ENCODE assay signal across 18 cellular contexts in genomic region chr22:45550416-45550815, GRCh38. TPM values are rescaled to one million over a fixed set of nuclear protein-coding genes. Genes with fewer than 3 reads are reported as not detected.
A peak's percentile ranks its signal among the peaks of the same experiment; 100 is the strongest.
DNase-seq lines count a peak whose midpoint lies in the region; ATAC-seq and TF ChIP-seq lines count a peak whose summit lies in the region.
"Had no signal": no experiment of that assay in that cellular context is flagged by ENCODE, and none has a peak within 500 bp of the region (broad histone marks: within the 10 kb centered on the region; RNA-seq: fewer than 3 reads in every experiment).

No MANE protein-coding gene starts in this region.

- DNase-seq in ascending aorta (ENCODE audit: low spot score in 2 of 2) (no peak), esophagus squamous epithelium (lab: John Stamatoyannopoulos, UW) (no peak), posterior vena cava (ENCODE audit: low spot score) (peak; percentile 66), upper lobe of right lung (no peak), NCI-H2107 (lab: John Stamatoyannopoulos, UW) (no peak), retina (no peak)
- no peak for DNase-seq in stimulated activated naive CD4-positive, alpha-beta T cell (lab: John Stamatoyannopoulos, UW)
- DNase-seq: activated naive CD8-positive, alpha-beta T cell treated with anti-CD3 and anti-CD28 coated beads for 36 hours; AML-193; body of pancreas; cortex of kidney; NCI-H187 treated with DMSO at 0.1 percent for 48 hours; NCI-H446; T1000 had no signal

- TF ChIP-seq CTCF in ascending aorta (IDR thresholded peaks at IDR 0.05), result no peak
- TF ChIP-seq CTCF in esophagus squamous epithelium (IDR thresholded peaks at IDR 0.05), result no peak
- no peak for TF ChIP-seq CTCF in upper lobe of right lung (IDR thresholded peaks at IDR 0.05)

- H3K36me3 ChIP-seq in ascending aorta (no peaks in the 10 kb centered on the region), esophagus squamous epithelium (peaks cover 3 to 31% (median 4%) of the 10 kb centered on the region in 3 donors), upper lobe of right lung (no peaks in the 10 kb centered on the region)

- H3K27me3 ChIP-seq in ascending aorta (no peaks in the 10 kb centered on the region), esophagus squamous epithelium (no peaks in the 10 kb centered on the region), upper lobe of right lung (no peaks in the 10 kb centered on the region)
- H3K27me3 ChIP-seq: body of pancreas, foreskin keratinocyte had no signal

- H3K27ac ChIP-seq in ascending aorta, result peak overlapping the region; percentile 94 to 97
- peak overlapping the region; percentile 87 to 96 (median 94) for H3K27ac ChIP-seq in esophagus squamous epithelium
- peak overlapping the region; percentile 80 for H3K27ac ChIP-seq in upper lobe of right lung
- H3K27ac ChIP-seq: KMS-11 had no signal

- WGBS in esophagus squamous epithelium, 2 donors, result 90% methylated on average over 2 of the region's 14 CpGs; no CpG with 5 or more reads in 1 of the 2 donors

- H3K4me1 ChIP-seq in ascending aorta (peaks cover 29 to 62% of the 10 kb centered on the region in 2 donors), esophagus squamous epithelium (peaks cover 58 to 74% (median 64%) of the 10 kb centered on the region in 3 donors), upper lobe of right lung (peaks cover 28% of the 10 kb centered on the region)

- H3K4me3 ChIP-seq in ascending aorta, result no peak overlapping the region
- no peak overlapping the region for H3K4me3 ChIP-seq in esophagus squamous epithelium
- H3K4me3 ChIP-seq in upper lobe of right lung, result no peak overlapping the region
- H3K4me3 ChIP-seq: body of pancreas had no signal

- H3K9me3 ChIP-seq in ascending aorta, result no peaks in the 10 kb centered on the region
- H3K9me3 ChIP-seq in esophagus squamous epithelium, result no peaks in the 10 kb centered on the region
- no peaks in the 10 kb centered on the region for H3K9me3 ChIP-seq in upper lobe of right lung
- H3K9me3 ChIP-seq: body of pancreas had no signal

- no peak for ATAC-seq in upper lobe of right lung
- ATAC-seq: activated CD4-positive, CD25-positive, alpha-beta regulatory T cell treated with anti-CD3 and anti-CD28 coated beads, Interleukin-2, amount 50 U/mL, for 24 hours; body of pancreas had no signal

- no peak for TF ChIP-seq POLR2A in esophagus squamous epithelium (IDR thresholded peaks at IDR 0.05)

- intact Hi-C loops in ascending aorta (cut with DNase I) (loop anchor here (5.0 to 10.0 kb wide), 2 partner anchors 218 to 386 kb away; partner anchors contain the start of gene NUP50), esophagus squamous epithelium (cut with DNase I) (no loop called here), posterior vena cava (cut with DNase I) (loop anchor here (5.0 kb wide), 2 partner anchors 103 to 283 kb away; no protein-coding TSS in a partner anchor), upper lobe of right lung (cut with DNase I) (no loop called here)

RNA-seq across cellular contexts. Expression of gene FBLN1, which starts 47.7 kb away (rescaled TPM):
- 580 TPM for total RNA-seq in ascending aorta
- total RNA-seq in esophagus squamous epithelium, result 100 to 1,000 TPM in 2 of 4 donors, 10 to 100 TPM in 2; 33.7 to 546 (median 86.3) TPM
- total RNA-seq in posterior vena cava, result 1,000 to 10,000 TPM in 1 of 2 donors, 100 to 1,000 TPM in 1; 608 to 1,210 TPM
- 272 TPM for total RNA-seq in upper lobe of right lung
- total RNA-seq: activated CD8-positive, alpha-beta memory T cell treated with anti-CD3 and anti-CD28 coated beads for 36 hours had no signal

Comparison
In these comparisons a context has a peak if more than half of its experiments do, and no peak if none do; other contexts are left out.
1. intact Hi-C loops: an anchor here in ascending aorta (5.0 to 10.0 kb wide) and posterior vena cava (5.0 kb wide); none called in esophagus squamous epithelium and upper lobe of right lung.